In the genomic region with DNA sequence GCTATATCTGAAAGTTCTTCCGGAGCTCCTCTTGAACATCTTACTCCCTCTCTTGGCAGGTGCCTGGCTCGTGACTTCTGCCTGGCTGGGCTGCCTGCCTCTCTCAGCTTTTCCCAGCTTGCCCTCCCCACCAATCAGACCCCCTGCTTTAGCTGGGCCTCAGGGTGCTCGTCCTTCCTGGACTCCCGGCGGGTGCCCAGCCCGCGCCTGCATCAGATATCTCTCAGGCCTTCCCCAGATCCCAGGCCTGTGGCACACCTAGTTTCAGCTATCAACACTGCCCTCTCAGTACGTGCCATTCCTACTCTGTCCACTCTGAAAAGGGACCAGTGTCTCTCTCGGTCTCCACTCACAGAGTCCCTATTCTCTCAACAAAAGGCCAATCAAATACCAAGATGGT, we compare ENCODE assay signal across 14 cellular contexts.
"Had no signal": no experiment of that assay in that cellular context is flagged by ENCODE, and none has a peak within 500 bp of the region (broad histone marks: within the 10 kb centered on the region; RNA-seq: fewer than 3 reads in every experiment).

No MANE protein-coding gene starts in this region.

- DNase-seq: central memory CD4-positive, alpha-beta T cell; effector CD4-positive, alpha-beta T cell; endodermal cell; erythroblast; heart right ventricle; left lung; lower lobe of right lung; mesenchymal stem cell; naive B cell; posterior cingulate gyrus; stimulated activated CD4-positive, alpha-beta T cell treated with anti-CD3 and anti-CD28 coated beads, Interleukin-4, amount 100 ng/mL, for 24 hours; stimulated activated naive B cell treated with anti-CD40 and anti-IgM and Interleukin-4, amounts not matched to agents 10 μg/mL and 1 μg/mL and 100 μg/mL, for 72 hours; thyroid gland had no signal

- H3K27ac Mint-ChIP-seq: endodermal cell; stimulated activated naive B cell treated with anti-CD40 and anti-IgM and Interleukin-4, amounts not matched to agents 10 μg/mL and 1 μg/mL and 100 μg/mL, for 72 hours; type B pancreatic cell had no signal

- H3K9me3 Mint-ChIP-seq: endodermal cell; stimulated activated naive B cell treated with anti-CD40 and anti-IgM and Interleukin-4, amounts not matched to agents 10 μg/mL and 1 μg/mL and 100 μg/mL, for 72 hours had no signal

- ATAC-seq: heart right ventricle; left lung; lower lobe of right lung; stimulated activated naive B cell treated with anti-CD40 and anti-IgM and Interleukin-4, amounts not matched to agents 10 μg/mL and 1 μg/mL and 100 μg/mL, for 72 hours had no signal

- H3K36me3 Mint-ChIP-seq: naive B cell; stimulated activated naive B cell treated with anti-CD40 and anti-IgM and Interleukin-4, amounts not matched to agents 10 μg/mL and 1 μg/mL and 100 μg/mL, for 72 hours; type B pancreatic cell had no signal
